In the genomic region with DNA sequence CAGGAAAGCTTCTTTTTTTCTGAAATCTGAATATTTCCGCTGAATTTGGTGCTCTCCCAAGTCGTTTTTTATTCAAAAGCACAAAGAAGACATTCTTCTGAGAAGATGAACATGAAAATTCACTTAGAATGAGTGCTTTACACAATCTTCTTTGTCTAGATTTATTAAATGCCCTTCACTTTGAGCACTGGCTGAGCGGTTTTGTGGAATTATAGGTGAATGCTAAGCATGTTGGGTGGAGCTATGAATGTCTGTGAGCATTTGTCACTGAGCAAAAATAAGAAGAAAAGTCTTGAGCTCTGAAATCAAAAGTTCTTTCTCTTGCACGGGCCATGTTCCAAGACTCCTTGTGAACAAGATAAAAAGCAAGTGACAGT, we compare ENCODE assay signal across 17 cellular contexts. TPM values are rescaled to one million over a fixed set of nuclear protein-coding genes. Genes with fewer than 3 reads are reported as not detected.
DNase-seq lines count a peak whose midpoint lies in the region; ATAC-seq, FAIRE-seq and TF ChIP-seq lines count a peak whose summit lies in the region.
"Had no signal": no experiment of that assay in that cellular context is flagged by ENCODE, and none has a peak within 500 bp of the region (broad histone marks: within the 10 kb centered on the region; RNA-seq: fewer than 3 reads in every experiment).

No MANE protein-coding gene starts in this region.

- DNase-seq in left ventricle myocardium inferior = no peak
- DNase-seq in Right ventricle myocardium inferior (ENCODE audit: missing footprints) = no peak
- DNase-seq in chondrocyte (ENCODE audit: low spot score) = no peak
- DNase-seq in mesothelial cell of epicardium (ENCODE audit: low spot score in 2 of 2, unreplicated experiment in 2 of 2) = no peak
- no peak for DNase-seq in uterus
- no peak for DNase-seq in sciatic nerve (ENCODE audit: low spot score)
- no peak for DNase-seq in D721Med (ENCODE audit: insufficient read length, low spot score)
- DNase-seq in frontal cortex (ENCODE audit: low spot score in 2 of 2) = no peak
- DNase-seq: activated T-cell treated with anti-CD3 and anti-CD28 coated beads, Interleukin-2, amount 50 U/mL, for 4 hours; CD8-positive, alpha-beta T cell; naive thymus-derived CD8-positive, alpha-beta T cell; NCI-H1436 treated with DMSO at 0.1 percent for 48 hours; NCI-H446; SJCRH30; stimulated activated CD4-positive, alpha-beta T cell treated with anti-CD3 and anti-CD28 coated beads, Interleukin-2, amount 100 ng/mL, for 48 hours; upper lobe of left lung had no signal

- H3K4me1 Mint-ChIP-seq in chondrocyte (ENCODE audit: low read depth) = peaks cover 78% of the 10 kb centered on the region
- peaks cover 63% of the 10 kb centered on the region for H3K4me1 Mint-ChIP-seq in mesothelial cell of epicardium
- H3K4me1 Mint-ChIP-seq: naive thymus-derived CD8-positive, alpha-beta T cell had no signal

- peaks cover 2% of the 10 kb centered on the region for H3K36me3 Mint-ChIP-seq in chondrocyte (ENCODE audit: low read depth)
- no peaks in the 10 kb centered on the region for H3K36me3 Mint-ChIP-seq in mesothelial cell of epicardium
- H3K36me3 Mint-ChIP-seq: CD8-positive, alpha-beta T cell; naive thymus-derived CD8-positive, alpha-beta T cell had no signal

- intact Hi-C loops in left ventricle myocardium inferior (cut with micrococcal nuclease) (no loop called here), Right ventricle myocardium inferior (cut with DNase I) (no loop called here), uterus (cut with DNase I; ENCODE audit: low total_unique reads) (no loop called here), sciatic nerve (cut with DNase I) (no loop called here)

- H3K9me3 ChIP-seq in left ventricle myocardium inferior (replicated peaks) (no peaks in the 10 kb centered on the region), uterus (no peaks in the 10 kb centered on the region)
- H3K9me3 ChIP-seq: esophagus muscularis mucosa, SJCRH30, upper lobe of left lung had no signal

- FAIRE-seq in D721Med (lab: Jason Lieb, UNC) (no peak), frontal cortex (lab: Jason Lieb, UNC) (no peak)

- H3K4me3 Mint-ChIP-seq in chondrocyte (ENCODE audit: unreplicated experiment) (no peak overlapping the region), mesothelial cell of epicardium (no peak overlapping the region)
- H3K4me3 Mint-ChIP-seq: activated T-cell treated with anti-CD3 and anti-CD28 coated beads, Interleukin-2, amount 50 U/mL, for 4 hours; CD8-positive, alpha-beta T cell; naive thymus-derived CD8-positive, alpha-beta T cell had no signal

- TF ChIP-seq POLR2A in uterus (IDR thresholded peaks at IDR 0.05) = no peak

- peaks cover 9% of the 10 kb centered on the region for H3K36me3 ChIP-seq in left ventricle myocardium inferior
- H3K36me3 ChIP-seq in uterus = no peaks in the 10 kb centered on the region
- H3K36me3 ChIP-seq: SJCRH30, upper lobe of left lung had no signal

- H3K27ac ChIP-seq in left ventricle myocardium inferior (replicated peaks) = peak overlapping the region; percentile 93
- H3K27ac ChIP-seq in uterus = peak overlapping the region; percentile 90 to 97
- H3K27ac ChIP-seq: SJCRH30, upper lobe of left lung had no signal

- TF ChIP-seq CTCF in left ventricle myocardium inferior (IDR thresholded peaks at IDR 0.05; ENCODE audit: borderline replicate concordance) = no peak
- TF ChIP-seq CTCF in chondrocyte (IDR thresholded peaks at IDR 0.05) = no peak
- no peak for TF ChIP-seq CTCF in mesothelial cell of epicardium (IDR thresholded peaks at IDR 0.05; ENCODE audit: unreplicated experiment)
- no peak for TF ChIP-seq CTCF in uterus (IDR thresholded peaks at IDR 0.05)
- no peak for TF ChIP-seq CTCF in D721Med (IDR thresholded peaks at IDR 0.05; ENCODE audit: insufficient read depth, missing control alignments)

- H3K4me1 ChIP-seq in left ventricle myocardium inferior (peaks cover 94% of the 10 kb centered on the region), uterus (peaks cover 0 to 15% of the 10 kb centered on the region in 2 donors)
- H3K4me1 ChIP-seq: SJCRH30, upper lobe of left lung had no signal

- H3K27me3 ChIP-seq in left ventricle myocardium inferior (ENCODE audit: low read depth) (no peaks in the 10 kb centered on the region), uterus (no peaks in the 10 kb centered on the region)
- H3K27me3 ChIP-seq: esophagus muscularis mucosa, SJCRH30, upper lobe of left lung had no signal

- peak overlapping the region; percentile 13 for H3K4me3 ChIP-seq in left ventricle myocardium inferior
- no peak overlapping the region for H3K4me3 ChIP-seq in uterus
- H3K4me3 ChIP-seq: esophagus muscularis mucosa, SJCRH30, upper lobe of left lung had no signal

- H3K27me3 Mint-ChIP-seq in chondrocyte (ENCODE audit: low read depth) = no peaks in the 10 kb centered on the region
- no peaks in the 10 kb centered on the region for H3K27me3 Mint-ChIP-seq in mesothelial cell of epicardium (ENCODE audit: low read depth)

- H3K9me3 Mint-ChIP-seq in chondrocyte (ENCODE audit: low read depth) (peaks cover 5% of the 10 kb centered on the region), mesothelial cell of epicardium (no peaks in the 10 kb centered on the region)
- H3K9me3 Mint-ChIP-seq: activated T-cell treated with anti-CD3 and anti-CD28 coated beads, Interleukin-2, amount 50 U/mL, for 4 hours; CD8-positive, alpha-beta T cell had no signal

- H3K27ac Mint-ChIP-seq in chondrocyte (ENCODE audit: unreplicated experiment) (peak overlapping the region; percentile 80), mesothelial cell of epicardium (peak overlapping the region; percentile 81)
- H3K27ac Mint-ChIP-seq: CD8-positive, alpha-beta T cell; naive thymus-derived CD8-positive, alpha-beta T cell had no signal

- no peak for ATAC-seq in Right ventricle myocardium inferior
- ATAC-seq in sciatic nerve = no peak
- ATAC-seq: activated T-cell treated with anti-CD3 and anti-CD28 coated beads, Interleukin-2, amount 50 U/mL, for 4 hours; CD8-positive, alpha-beta T cell; naive thymus-derived CD8-positive, alpha-beta T cell had no signal

RNA-seq across cellular contexts. Expression of gene GASK1B, which starts 13.1 kb away (rescaled TPM):
- 61.9 TPM for total RNA-seq in left ventricle myocardium inferior
- total RNA-seq in Right ventricle myocardium inferior = 68.6 TPM
- total RNA-seq in chondrocyte = 36.2 to 139 TPM (median 37.6 TPM) in 3 replicates
- total RNA-seq in mesothelial cell of epicardium = 28.3 to 29.1 TPM (median 29.0 TPM) in 3 replicates
- total RNA-seq in uterus = 100 to 1,000 TPM in 1 of 4 donors, 10 to 100 TPM in 3; 54.7 to 135 (median 62.7) TPM
- total RNA-seq in sciatic nerve = 100 TPM
- total RNA-seq in frontal cortex = 6.1 TPM
- total RNA-seq: CD8-positive, alpha-beta T cell had no signal

RNA-seq across cellular contexts. Expression of gene TMEM144, which starts 50.6 kb away (rescaled TPM):
- 11.4 TPM for total RNA-seq in left ventricle myocardium inferior
- 12.6 TPM for total RNA-seq in Right ventricle myocardium inferior
- total RNA-seq in chondrocyte = 2.6 to 4.1 TPM (median 3.0 TPM) in 3 replicates
- total RNA-seq in mesothelial cell of epicardium = 5.4 to 6.3 TPM (median 5.7 TPM) in 3 replicates
- total RNA-seq in uterus = 1 to 10 TPM; 3.8 to 9.7 (median 5.0) TPM
- total RNA-seq in sciatic nerve = 11.9 TPM
- 2.4 TPM for total RNA-seq in frontal cortex
- total RNA-seq: CD8-positive, alpha-beta T cell; naive thymus-derived CD8-positive, alpha-beta T cell had no signal
